Comparison of ENCODE assay signal across 8 cellular contexts in genomic region chr7:9785211-9785610, GRCh38.
"Had no signal": no experiment of that assay in that cellular context is flagged by ENCODE, and none has a peak within 500 bp of the region (broad histone marks: within the 10 kb centered on the region; RNA-seq: fewer than 3 reads in every experiment).

No MANE protein-coding gene starts in this region.

- ATAC-seq: GM23338, HCT116 had no signal

- DNase-seq: GM23248, GOT3, H7, H9, HCEC 1CT, HFFc6 had no signal
